24 cellular contexts compared by ENCODE assay signal in genomic region chr10:8182841-8183240, GRCh38.
DNase-seq lines count a peak whose midpoint lies in the region; ATAC-seq, FAIRE-seq and TF ChIP-seq lines count a peak whose summit lies in the region.
"Had no signal": no experiment of that assay in that cellular context is flagged by ENCODE, and none has a peak within 500 bp of the region (broad histone marks: within the 10 kb centered on the region; RNA-seq: fewer than 3 reads in every experiment).

No MANE protein-coding gene starts in this region.

- TF ChIP-seq CTCF in MM.1S (IDR thresholded peaks at IDR 0.05; ENCODE audit: low read length) (no peak), smooth muscle cell (IDR thresholded peaks at IDR 0.05; ENCODE audit: borderline replicate concordance, insufficient read depth, poor library complexity, severe bottlenecking) (no peak), colonic mucosa (IDR thresholded peaks at IDR 0.05) (no peak)

- H3K36me3 ChIP-seq in MM.1S (replicated peaks; ENCODE audit: insufficient read depth, low read length) (no peaks in the 10 kb centered on the region), smooth muscle cell (ENCODE audit: low read depth) (no peaks in the 10 kb centered on the region), colonic mucosa (no peaks in the 10 kb centered on the region), aorta (ENCODE audit: control insufficient read depth in 1 of 2, insufficient read depth in 2 of 2, low read length in 1 of 2) (no peaks in the 10 kb centered on the region)
- H3K36me3 ChIP-seq: BE2C, left lung had no signal

- H3F3A ChIP-seq in MM.1S (ENCODE audit: insufficient read depth, low read length) (no peaks in the 10 kb centered on the region), smooth muscle cell (ENCODE audit: low read depth) (peaks cover 6% of the 10 kb centered on the region)

- no peak for DNase-seq in activated CD4-positive, alpha-beta T cell treated with anti-CD3 and anti-CD28 coated beads, Interleukin-2, amount 10 ng/mL, durations not matched to agents 24 days and 14 days
- no peak for DNase-seq in activated CD4-positive, alpha-beta T cell treated with anti-CD3 and anti-CD28 coated beads, Interleukin-2, amount 50 U/mL, for 48 hours
- DNase-seq in MM.1S (no peak), smooth muscle cell (lab: John Stamatoyannopoulos, UW; ENCODE audit: unreplicated experiment) (no peak), HTR-8/SVneo (ENCODE audit: insufficient read length, low spot score) (no peak), colonic mucosa (no peak), aorta (no peak)
- DNase-seq in activated naive CD8-positive, alpha-beta T cell treated with anti-CD3 and anti-CD28 coated beads, Interleukin-2, amount 50 U/mL, for 24 hours = no peak
- DNase-seq: amygdala; BE2C; head of caudate nucleus; IMR-90; left lung; NCI-H1436; NCI-H2171; NCI-H524; nephron progenitor cell; right cardiac atrium; stimulated activated CD4-positive, alpha-beta T cell treated with anti-CD3 and anti-CD28 coated beads, Interleukin-12 subunit alpha, Interleukin-12 subunit beta, amount 100 ng/mL, for 4 hours had no signal

- H3K4me2 ChIP-seq in MM.1S (ENCODE audit: low read depth, low read length) (0 out of 2 replicates have a peak overlapping the region, but pooled peaks have one; percentile 4), smooth muscle cell (peak overlapping the region; percentile 51)
- H3K4me2 ChIP-seq: A549 had no signal

- H3K9ac ChIP-seq in MM.1S (ENCODE audit: low read length) (no peak overlapping the region), smooth muscle cell (ENCODE audit: low read depth) (no peak overlapping the region), colonic mucosa (ENCODE audit: low read depth in 2 of 2, low read length in 2 of 2) (no peak overlapping the region)
- H3K9ac ChIP-seq: parathyroid adenoma had no signal

- H3K4me1 Mint-ChIP-seq in activated CD4-positive, alpha-beta T cell treated with anti-CD3 and anti-CD28 coated beads, Interleukin-2, amount 10 ng/mL, durations not matched to agents 24 days and 14 days = peaks cover 14% of the 10 kb centered on the region
- H3K4me1 Mint-ChIP-seq in activated naive CD8-positive, alpha-beta T cell treated with anti-CD3 and anti-CD28 coated beads, Interleukin-2, amount 50 U/mL, for 24 hours = peaks cover 20% of the 10 kb centered on the region

- H3K9me3 Mint-ChIP-seq in activated CD4-positive, alpha-beta T cell treated with anti-CD3 and anti-CD28 coated beads, Interleukin-2, amount 10 ng/mL, durations not matched to agents 24 days and 14 days = peaks cover under 1% of the 10 kb centered on the region
- no peaks in the 10 kb centered on the region for H3K9me3 Mint-ChIP-seq in activated naive CD8-positive, alpha-beta T cell treated with anti-CD3 and anti-CD28 coated beads, Interleukin-2, amount 50 U/mL, for 24 hours
- H3K9me3 Mint-ChIP-seq: mesothelial cell of epicardium, nephron progenitor cell, type B pancreatic cell had no signal

- 69% methylated on average over 3 of the region's 3 CpGs for WGBS in smooth muscle cell (ENCODE audit: low lambda C conversion rate)
- 51 to 62% methylated on average over 3 of the region's 3 CpGs for WGBS in aorta, 2 donors

- H3K4me1 ChIP-seq in MM.1S (ENCODE audit: low read length) (no peaks in the 10 kb centered on the region), smooth muscle cell (ENCODE audit: low read depth) (no peaks in the 10 kb centered on the region), colonic mucosa (no peaks in the 10 kb centered on the region), aorta (ENCODE audit: control insufficient read depth in 1 of 2, insufficient read depth in 2 of 2, low read length in 2 of 2) (no peaks in the 10 kb centered on the region)
- H3K4me1 ChIP-seq: A549, left lung, parathyroid adenoma had no signal

- no peaks in the 10 kb centered on the region for H3K79me2 ChIP-seq in MM.1S (ENCODE audit: low read length)
- no peaks in the 10 kb centered on the region for H3K79me2 ChIP-seq in smooth muscle cell (ENCODE audit: low read depth)
- H3K79me2 ChIP-seq: parathyroid adenoma had no signal

- ATAC-seq in activated naive CD8-positive, alpha-beta T cell treated with anti-CD3 and anti-CD28 coated beads, Interleukin-2, amount 50 U/mL, for 24 hours = no peak
- no peak for ATAC-seq in aorta (ENCODE audit: low FRiP score)
- ATAC-seq: A549 had no signal

- H3K4me3 ChIP-seq in MM.1S (ENCODE audit: low read length) (no peak overlapping the region), smooth muscle cell (no peak overlapping the region), colonic mucosa (no peak overlapping the region), aorta (ENCODE audit: low read length in 2 of 2) (no peak overlapping the region)
- H3K4me3 ChIP-seq: A549, left lung had no signal

- no peaks in the 10 kb centered on the region for H3K9me3 ChIP-seq in MM.1S (replicated peaks; ENCODE audit: insufficient read depth, low read length)
- H3K9me3 ChIP-seq in smooth muscle cell (replicated peaks; ENCODE audit: low read depth) = no peaks in the 10 kb centered on the region
- no peaks in the 10 kb centered on the region for H3K9me3 ChIP-seq in colonic mucosa
- no peaks in the 10 kb centered on the region for H3K9me3 ChIP-seq in aorta (ENCODE audit: control insufficient read depth, low read length)
- H3K9me3 ChIP-seq: A549, BE2C, left lung had no signal

- H3K4me3 Mint-ChIP-seq in activated CD4-positive, alpha-beta T cell treated with anti-CD3 and anti-CD28 coated beads, Interleukin-2, amount 10 ng/mL, durations not matched to agents 24 days and 14 days = peak overlapping the region; percentile 14
- H3K4me3 Mint-ChIP-seq in activated naive CD8-positive, alpha-beta T cell treated with anti-CD3 and anti-CD28 coated beads, Interleukin-2, amount 50 U/mL, for 24 hours = no peak overlapping the region
- H3K4me3 Mint-ChIP-seq: mesothelial cell of epicardium, nephron progenitor cell, type B pancreatic cell had no signal

- intact Hi-C loops in activated CD4-positive, alpha-beta T cell treated with anti-CD3 and anti-CD28 coated beads, Interleukin-2, amount 10 ng/mL, durations not matched to agents 24 days and 14 days (cut with micrococcal nuclease) = loop anchor here (2.0 to 5.0 kb wide), 2 partner anchors 44 to 46 kb away; no protein-coding TSS in a partner anchor
- intact Hi-C loops in colonic mucosa (cut with DNase I) (no loop called here), aorta (cut with DNase I) (no loop called here)

- H3K36me3 Mint-ChIP-seq in activated CD4-positive, alpha-beta T cell treated with anti-CD3 and anti-CD28 coated beads, Interleukin-2, amount 10 ng/mL, durations not matched to agents 24 days and 14 days (ENCODE audit: low read depth) = no peaks in the 10 kb centered on the region
- no peaks in the 10 kb centered on the region for H3K36me3 Mint-ChIP-seq in activated naive CD8-positive, alpha-beta T cell treated with anti-CD3 and anti-CD28 coated beads, Interleukin-2, amount 50 U/mL, for 24 hours (ENCODE audit: low read depth)
- H3K36me3 Mint-ChIP-seq: mesothelial cell of epicardium, type B pancreatic cell had no signal

- H4K20me1 ChIP-seq in MM.1S (ENCODE audit: insufficient read depth, low read length) = no peaks in the 10 kb centered on the region
- no peaks in the 10 kb centered on the region for H4K20me1 ChIP-seq in smooth muscle cell (ENCODE audit: low read depth)

- H2AFZ ChIP-seq in MM.1S (ENCODE audit: low read length) (no peak overlapping the region), smooth muscle cell (ENCODE audit: low read depth) (no peak overlapping the region)
- H2AFZ ChIP-seq: parathyroid adenoma had no signal

- FAIRE-seq in HTR-8/SVneo (lab: Jason Lieb, UNC) = no peak

- no peaks in the 10 kb centered on the region for H3K9me2 ChIP-seq in MM.1S (replicated peaks; ENCODE audit: insufficient read depth, low read length)

- no peak overlapping the region for H3K27ac Mint-ChIP-seq in activated CD4-positive, alpha-beta T cell treated with anti-CD3 and anti-CD28 coated beads, Interleukin-2, amount 10 ng/mL, durations not matched to agents 24 days and 14 days
- H3K27ac Mint-ChIP-seq in activated naive CD8-positive, alpha-beta T cell treated with anti-CD3 and anti-CD28 coated beads, Interleukin-2, amount 50 U/mL, for 24 hours = peak overlapping the region; percentile 6
- H3K27ac Mint-ChIP-seq: mesothelial cell of epicardium, nephron progenitor cell, type B pancreatic cell had no signal

- peaks cover 15% of the 10 kb centered on the region for H3K27me3 Mint-ChIP-seq in activated CD4-positive, alpha-beta T cell treated with anti-CD3 and anti-CD28 coated beads, Interleukin-2, amount 10 ng/mL, durations not matched to agents 24 days and 14 days
- no peaks in the 10 kb centered on the region for H3K27me3 Mint-ChIP-seq in activated naive CD8-positive, alpha-beta T cell treated with anti-CD3 and anti-CD28 coated beads, Interleukin-2, amount 50 U/mL, for 24 hours

- H3K27ac ChIP-seq in MM.1S (ENCODE audit: low read length) (no peak overlapping the region), smooth muscle cell (ENCODE audit: low read depth) (peak overlapping the region; percentile 72), colonic mucosa (no peak overlapping the region), aorta (ENCODE audit: low read depth in 1 of 2, low read length in 2 of 2) (no peak overlapping the region)
- H3K27ac ChIP-seq: A549, HL-60, parathyroid adenoma had no signal

- no peaks in the 10 kb centered on the region for H3K27me3 ChIP-seq in MM.1S (replicated peaks; ENCODE audit: insufficient read depth, low read length)
- no peaks in the 10 kb centered on the region for H3K27me3 ChIP-seq in smooth muscle cell (ENCODE audit: low read depth)
- no peaks in the 10 kb centered on the region for H3K27me3 ChIP-seq in colonic mucosa
- no peaks in the 10 kb centered on the region for H3K27me3 ChIP-seq in aorta (ENCODE audit: control insufficient read depth in 1 of 2, insufficient read depth in 2 of 2, low read length in 1 of 2)
- H3K27me3 ChIP-seq: BE2C had no signal
